Comparison of ENCODE assay signal across 25 cellular contexts in genomic region chr5:32769711-32770110, GRCh38.
"Had no signal": no experiment of that assay in that cellular context is flagged by ENCODE, and none has a peak within 500 bp of the region (broad histone marks: within the 10 kb centered on the region; RNA-seq: fewer than 3 reads in every experiment).

No MANE protein-coding gene starts in this region.

- H3K27me3 Mint-ChIP-seq: stimulated activated naive CD8-positive, alpha-beta T cell treated with anti-CD3 and anti-CD28 coated beads, Interleukin-15, amount 100 ng/mL, for 72 hours had no signal

- H3K9me3 ChIP-seq: colonic mucosa, gastrocnemius medialis, heart right ventricle, pancreas, prostate gland, right lobe of liver had no signal

- H3K36me3 Mint-ChIP-seq: natural killer cell; stimulated activated naive B cell treated with anti-CD40 and anti-IgM and Interleukin-4, amounts not matched to agents 10 μg/mL and 1 μg/mL and 100 μg/mL, for 72 hours had no signal

- DNase-seq: cerebellar nuclear complex; colonic mucosa; dermis blood vessel endothelial cell; effector CD8-positive, alpha-beta T cell; gastrocnemius medialis; heart right ventricle; hypothalamus; kidney glomerular epithelial cell; natural killer cell; nucleus accumbens; pancreas; retina; right lobe of liver; stimulated activated CD4-positive, alpha-beta T cell treated with anti-CD3 and anti-CD28 coated beads, Interleukin-15, amount 100 ng/mL, for 24 hours; stimulated activated CD4-positive, alpha-beta T cell treated with anti-CD3 and anti-CD28 coated beads, Interleukin-1b, Interleukin-23, amount 100 ng/mL, for 48 hours; stimulated activated CD4-positive, alpha-beta T cell treated with anti-CD3 and anti-CD28 coated beads, Interleukin-4, amount 100 ng/mL, for 24 hours; stimulated activated naive B cell treated with anti-CD40 and anti-IgM and Interleukin-4, amounts not matched to agents 10 μg/mL and 1 μg/mL and 100 μg/mL, for 72 hours; stimulated activated naive CD8-positive, alpha-beta T cell treated with anti-CD3 and anti-CD28 coated beads, Interleukin-15, amount 100 ng/mL, for 72 hours; substantia nigra had no signal

- FAIRE-seq: islet of Langerhans, pancreas, urothelium cell line had no signal

- H3K4me1 ChIP-seq: colonic mucosa, gastrocnemius medialis, pancreas, prostate gland, right lobe of liver had no signal

- H3K4me1 Mint-ChIP-seq: stimulated activated naive B cell treated with anti-CD40 and anti-IgM and Interleukin-4, amounts not matched to agents 10 μg/mL and 1 μg/mL and 100 μg/mL, for 72 hours; stimulated activated naive CD8-positive, alpha-beta T cell treated with anti-CD3 and anti-CD28 coated beads, Interleukin-15, amount 100 ng/mL, for 72 hours had no signal

- H3K27ac Mint-ChIP-seq: natural killer cell; stimulated activated naive B cell treated with anti-CD40 and anti-IgM and Interleukin-4, amounts not matched to agents 10 μg/mL and 1 μg/mL and 100 μg/mL, for 72 hours; stimulated activated naive CD8-positive, alpha-beta T cell treated with anti-CD3 and anti-CD28 coated beads, Interleukin-15, amount 100 ng/mL, for 72 hours; type B pancreatic cell had no signal

- H3K4me3 Mint-ChIP-seq: natural killer cell; neural crest cell; stimulated activated naive B cell treated with anti-CD40 and anti-IgM and Interleukin-4, amounts not matched to agents 10 μg/mL and 1 μg/mL and 100 μg/mL, for 72 hours; stimulated activated naive CD8-positive, alpha-beta T cell treated with anti-CD3 and anti-CD28 coated beads, Interleukin-15, amount 100 ng/mL, for 72 hours; type B pancreatic cell had no signal

- H3K27me3 ChIP-seq: colonic mucosa, gastrocnemius medialis, heart right ventricle, pancreas, right lobe of liver had no signal

- ATAC-seq: esophagus mucosa; gastrocnemius medialis; heart right ventricle; natural killer cell; stimulated activated naive B cell treated with anti-CD40 and anti-IgM and Interleukin-4, amounts not matched to agents 10 μg/mL and 1 μg/mL and 100 μg/mL, for 72 hours; stimulated activated naive CD8-positive, alpha-beta T cell treated with anti-CD3 and anti-CD28 coated beads, Interleukin-15, amount 100 ng/mL, for 72 hours had no signal

- H3K4me3 ChIP-seq: colonic mucosa, gastrocnemius medialis, heart right ventricle, pancreas, prostate gland, right lobe of liver had no signal

- H3K27ac ChIP-seq: colonic mucosa, gastrocnemius medialis, heart right ventricle, pancreas, prostate gland, right lobe of liver had no signal

- H3K36me3 ChIP-seq: colonic mucosa, gastrocnemius medialis, pancreas, prostate gland, right lobe of liver had no signal

- H3K9me3 Mint-ChIP-seq: natural killer cell; stimulated activated naive B cell treated with anti-CD40 and anti-IgM and Interleukin-4, amounts not matched to agents 10 μg/mL and 1 μg/mL and 100 μg/mL, for 72 hours had no signal
